Comparison of ENCODE assay signal across 16 cellular contexts in the genomic region with DNA sequence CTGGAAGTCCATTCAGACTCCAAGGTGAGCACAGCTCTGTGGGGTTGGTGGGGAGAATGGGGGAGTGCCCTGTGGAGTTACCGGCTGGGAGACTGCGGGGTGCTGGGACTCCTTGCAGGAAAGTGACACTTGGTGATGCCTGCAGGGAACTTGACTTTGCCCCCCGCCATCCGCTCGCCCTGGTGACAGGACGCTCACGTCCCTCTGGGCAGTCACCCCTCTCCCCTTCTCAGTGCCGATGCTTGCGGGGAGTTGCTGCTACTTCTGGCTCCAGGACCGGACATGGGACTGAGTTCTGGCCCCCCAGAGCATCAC.
"Had no signal": no experiment of that assay in that cellular context is flagged by ENCODE, and none has a peak within 500 bp of the region (broad histone marks: within the 10 kb centered on the region; RNA-seq: fewer than 3 reads in every experiment).

No MANE protein-coding gene starts in this region.

- H3K27ac Mint-ChIP-seq: naive thymus-derived CD8-positive, alpha-beta T cell; stimulated activated memory B cell treated with anti-CD40 and anti-IgM and Interleukin-4, amounts not matched to agents 10 μg/mL and 1 μg/mL and 100 μg/mL, for 72 hours had no signal

- DNase-seq: cerebellar nuclear complex; effector CD4-positive, alpha-beta T cell; immature natural killer cell; islet precursor cell; kidney glomerular epithelial cell; left colon; left ventricle myocardium inferior; lower lobe of right lung; stimulated activated CD4-positive, alpha-beta T cell treated with anti-CD3 and anti-CD28 coated beads, Interleukin-4, amount 100 ng/mL, for 4 hours; stimulated activated naive CD8-positive, alpha-beta T cell treated with anti-CD3 and anti-CD28 coated beads, Interleukin-15, Interleukin-2, amounts not matched to agents 100 U/mL and 50 U/mL, for 24 hours; transverse colon had no signal

- H3K27me3 ChIP-seq: transverse colon, vagina had no signal

- H3K27ac ChIP-seq: dorsolateral prefrontal cortex, left ventricle myocardium inferior, lower lobe of right lung, neural progenitor cell, transverse colon, vagina had no signal

- H3K9me3 Mint-ChIP-seq: immature natural killer cell had no signal

- H3K9me3 ChIP-seq: lower lobe of right lung, transverse colon, vagina had no signal

- H3K4me1 Mint-ChIP-seq: immature natural killer cell; naive thymus-derived CD8-positive, alpha-beta T cell; stimulated activated memory B cell treated with anti-CD40 and anti-IgM and Interleukin-4, amounts not matched to agents 10 μg/mL and 1 μg/mL and 100 μg/mL, for 72 hours had no signal

- H3K4me1 ChIP-seq: left ventricle myocardium inferior, lower lobe of right lung, transverse colon, vagina had no signal

- ATAC-seq: left colon; lower lobe of right lung; naive thymus-derived CD8-positive, alpha-beta T cell; stimulated activated memory B cell treated with anti-CD40 and anti-IgM and Interleukin-4, amounts not matched to agents 10 μg/mL and 1 μg/mL and 100 μg/mL, for 72 hours; stimulated activated naive CD8-positive, alpha-beta T cell treated with anti-CD3 and anti-CD28 coated beads, Interleukin-15, Interleukin-2, amounts not matched to agents 100 U/mL and 50 U/mL, for 24 hours had no signal

- H3K4me3 ChIP-seq: dorsolateral prefrontal cortex, left ventricle myocardium inferior, lower lobe of right lung, neural progenitor cell, transverse colon, vagina had no signal

- H3K36me3 ChIP-seq: left ventricle myocardium inferior, lower lobe of right lung, neural progenitor cell, transverse colon, vagina had no signal

- H3K4me3 Mint-ChIP-seq: immature natural killer cell; naive thymus-derived CD8-positive, alpha-beta T cell; stimulated activated memory B cell treated with anti-CD40 and anti-IgM and Interleukin-4, amounts not matched to agents 10 μg/mL and 1 μg/mL and 100 μg/mL, for 72 hours had no signal

- H3K36me3 Mint-ChIP-seq: immature natural killer cell, neural progenitor cell had no signal
